Comparison of ENCODE assay signal across 9 cellular contexts in genomic region chr9:129620669-129621295, GRCh38. TPM values are rescaled to one million over a fixed set of nuclear protein-coding genes. Genes with fewer than 3 reads are reported as not detected.
A peak's percentile ranks its signal among the peaks of the same experiment; 100 is the strongest.
DNase-seq lines count a peak whose midpoint lies in the region; ATAC-seq and TF ChIP-seq lines count a peak whose summit lies in the region.
"Had no signal": no experiment of that assay in that cellular context is flagged by ENCODE, and none has a peak within 500 bp of the region (broad histone marks: within the 10 kb centered on the region; RNA-seq: fewer than 3 reads in every experiment).

C9orf50 (minus strand) TSS chr9:129621101; CDS start chr9:129620574, 527 bp downstream.

- H3K4me3 ChIP-seq in AG09309 (ENCODE audit: control insufficient read depth, low read depth, low read length) (peak within 1 kb of the TSS; percentile 46), neural progenitor cell (peak within 1 kb of the TSS; percentile 51)

- no peak for ATAC-seq in effector memory CD8-positive, alpha-beta T cell (replicated peaks)
- no peak for ATAC-seq in esophagus mucosa

- H3K27ac Mint-ChIP-seq in effector memory CD8-positive, alpha-beta T cell: no peak within 1 kb of the TSS
- H3K27ac Mint-ChIP-seq in neural progenitor cell: no peak within 1 kb of the TSS

- H3K9ac ChIP-seq in neural progenitor cell: no peak within 1 kb of the TSS

- peak within 1 kb of the TSS; percentile 79 for H3K4me2 ChIP-seq in neural progenitor cell

- H3K27me3 Mint-ChIP-seq in effector memory CD8-positive, alpha-beta T cell: peaks cover 20 to 51% of the 10 kb centered on the region in 2 donors
- peaks cover 22% of the 10 kb centered on the region for H3K27me3 Mint-ChIP-seq in neural progenitor cell (ENCODE audit: insufficient read depth, low read depth)

- no peaks in the 10 kb centered on the region for H3K79me2 ChIP-seq in neural progenitor cell (ENCODE audit: low read depth)

- no peaks in the 10 kb centered on the region for H3K9me3 Mint-ChIP-seq in effector memory CD8-positive, alpha-beta T cell
- H3K9me3 Mint-ChIP-seq in neural progenitor cell: peaks cover 2% of the 10 kb centered on the region

- H3K36me3 Mint-ChIP-seq in effector memory CD8-positive, alpha-beta T cell (ENCODE audit: insufficient read depth): peaks cover 16% of the 10 kb centered on the region
- no peaks in the 10 kb centered on the region for H3K36me3 Mint-ChIP-seq in neural progenitor cell

- H4K20me1 ChIP-seq in neural progenitor cell (ENCODE audit: low read depth): no peaks in the 10 kb centered on the region

- no peaks in the 10 kb centered on the region for H3K36me3 ChIP-seq in neural progenitor cell

- H2AFZ ChIP-seq in neural progenitor cell (replicated peaks): peak within 1 kb of the TSS; percentile 66

- no peak within 1 kb of the TSS for H3K27ac ChIP-seq in neural progenitor cell

- peaks cover 44% of the 10 kb centered on the region for H3K27me3 ChIP-seq in neural progenitor cell

- no peaks in the 10 kb centered on the region for H3K9me3 ChIP-seq in neural progenitor cell (ENCODE audit: low read depth)

- H3K4me1 Mint-ChIP-seq in effector memory CD8-positive, alpha-beta T cell (ENCODE audit: low read depth in 2 of 2): peaks cover 9 to 14% of the 10 kb centered on the region in 2 donors
- peaks cover 29% of the 10 kb centered on the region for H3K4me1 Mint-ChIP-seq in neural progenitor cell

- peaks cover 8% of the 10 kb centered on the region for H3K4me1 ChIP-seq in neural progenitor cell

- peaks cover 17% of the 10 kb centered on the region for H3F3A ChIP-seq in neural progenitor cell (ENCODE audit: low read depth)

- DNase-seq in AG09309 (ENCODE audit: low read depth) (no peak), NCI-H1105 treated with DMSO at 0.1 percent for 48 hours (lab: John Stamatoyannopoulos, UW) (peak; percentile 71), neural progenitor cell (ENCODE audit: low spot score) (no peak), HuH-7.5 (ENCODE audit: low spot score) (no peak), NCI-H526 treated with DMSO at 0.1 percent for 48 hours (lab: John Stamatoyannopoulos, UW) (no peak), putamen (ENCODE audit: low spot score) (no peak)
- DNase-seq in effector memory CD8-positive, alpha-beta T cell: no peak
- DNase-seq: T-helper 9 cell had no signal

- H3K4me3 Mint-ChIP-seq in effector memory CD8-positive, alpha-beta T cell: peak within 1 kb of the TSS; percentile 6 to 29
- H3K4me3 Mint-ChIP-seq in neural progenitor cell: peak within 1 kb of the TSS; percentile 81

- TF ChIP-seq CTCF in AG09309 (IDR thresholded peaks at IDR 0.05; ENCODE audit: control insufficient read depth, insufficient read depth, low read depth, low read length, missing control alignments) (no peak), neural progenitor cell (IDR thresholded peaks at IDR 0.05) (no peak)

RNA-seq across cellular contexts. Expression of gene C9orf50, which starts in this region (rescaled TPM):
- total RNA-seq in neural progenitor cell (ENCODE audit: low replicate concordance): not detected in 2 replicates
- total RNA-seq in esophagus mucosa: not detected
